Comparison of ENCODE assay signal across 25 cellular contexts in genomic region chr4:155179216-155179615, GRCh38. TPM values are rescaled to one million over a fixed set of nuclear protein-coding genes. Genes with fewer than 3 reads are reported as not detected.
DNase-seq lines count a peak whose midpoint lies in the region; ATAC-seq and TF ChIP-seq lines count a peak whose summit lies in the region.
"Had no signal": no experiment of that assay in that cellular context is flagged by ENCODE, and none has a peak within 500 bp of the region (broad histone marks: within the 10 kb centered on the region; RNA-seq: fewer than 3 reads in every experiment).

No MANE protein-coding gene starts in this region.

- DNase-seq in A673 (ENCODE audit: low spot score) = peak; percentile 22
- DNase-seq in NCI-H1105 treated with DMSO at 0.1 percent for 48 hours (lab: John Stamatoyannopoulos, UW) = peak; percentile 50
- peak; percentile 94 for DNase-seq in cardiac fibroblast (ENCODE audit: low read depth in 2 of 2)
- peak; percentile 27 for DNase-seq in hepatocyte (ENCODE audit: low spot score)
- no peak for DNase-seq in NOMO-1 treated with DMSO at 0.1 percent for 48 hours (lab: John Stamatoyannopoulos, UW; ENCODE audit: unreplicated experiment)
- DNase-seq in cortex of kidney (lab: John Stamatoyannopoulos, UW) = no peak
- no peak for DNase-seq in erythroblast (lab: John Stamatoyannopoulos, UW)
- DNase-seq: activated CD4-positive, alpha-beta memory T cell treated with anti-CD3 and anti-CD28 coated beads for 36 hours; activated gamma-delta T cell treated with Interleukin-2 at 50 U/mL for 16 hours; activated T-cell treated with anti-CD3 and anti-CD28 coated beads for 4 hours; amniotic stem cell; C1 segment of cervical spinal cord; endodermal cell; foreskin fibroblast; mesenchymal stem cell; naive B cell; occipital lobe; Peyer's patch; right cardiac atrium had no signal

- H2AFZ ChIP-seq in hepatocyte = no peak overlapping the region

- WGBS in hepatocyte (ENCODE audit: low lambda C conversion rate, missing lambda C conversion rate) = 70% methylated on average over 2 of the region's 2 CpGs

- no peaks in the 10 kb centered on the region for H3K36me3 ChIP-seq in A673 (ENCODE audit: insufficient read depth, low read length, poor library complexity, severe bottlenecking)
- no peaks in the 10 kb centered on the region for H3K36me3 ChIP-seq in hepatocyte (replicated peaks; ENCODE audit: insufficient read depth, low read depth)
- H3K36me3 ChIP-seq: Peyer's patch had no signal

- H4K20me1 ChIP-seq in hepatocyte (ENCODE audit: insufficient read depth, poor library complexity, severe bottlenecking) = no peaks in the 10 kb centered on the region

- H3K27ac ChIP-seq in A673 (ENCODE audit: low read depth, low read length, poor library complexity, severe bottlenecking) = no peak overlapping the region
- H3K27ac ChIP-seq in hepatocyte = no peak overlapping the region
- H3K27ac ChIP-seq: HL-60, Peyer's patch had no signal

- no peaks in the 10 kb centered on the region for H3K27me3 ChIP-seq in A673 (replicated peaks; ENCODE audit: insufficient read depth, low read depth, low read length, poor library complexity)
- no peaks in the 10 kb centered on the region for H3K27me3 ChIP-seq in hepatocyte
- H3K27me3 ChIP-seq: Peyer's patch had no signal

- H3K9me2 ChIP-seq in hepatocyte (replicated peaks; ENCODE audit: insufficient read depth) = no peaks in the 10 kb centered on the region

- BruUV-seq in A673 (replicated peaks; lab: Mats Ljungman, UMichigan) = no TSS peak

- TF ChIP-seq POLR2A in erythroblast (IDR thresholded peaks at IDR 0.05; ENCODE audit: low read length) = no peak

- H3K9me3 ChIP-seq in A673 (ENCODE audit: low read depth, low read length, poor library complexity, severe bottlenecking) (no peaks in the 10 kb centered on the region), hepatocyte (ENCODE audit: low read depth) (no peaks in the 10 kb centered on the region)
- H3K9me3 ChIP-seq: Peyer's patch had no signal

- H3K4me1 ChIP-seq in A673 (ENCODE audit: insufficient read depth, low read length, poor library complexity, severe bottlenecking) (no peaks in the 10 kb centered on the region), hepatocyte (ENCODE audit: insufficient read depth) (no peaks in the 10 kb centered on the region)
- H3K4me1 ChIP-seq: Peyer's patch had no signal

- H3K4me3 ChIP-seq in A673 (ENCODE audit: low read depth, low read length, poor library complexity, severe bottlenecking) (no peak overlapping the region), cardiac fibroblast (replicated peaks in 1 of 2; ENCODE audit: low read depth in 2 of 2, low read length in 2 of 2) (no peak overlapping the region), hepatocyte (no peak overlapping the region)
- H3K4me3 ChIP-seq: Peyer's patch had no signal

- no peaks in the 10 kb centered on the region for H3K79me2 ChIP-seq in hepatocyte

- CTCF ChIA-PET in A673 (lab: Charles Lee) = no interaction called here

- TF ChIP-seq CTCF in A673 (conservative IDR thresholded peaks at IDR 0.05; ENCODE audit: low read depth, low read length) = no peak
- no peak for TF ChIP-seq CTCF in cardiac fibroblast (IDR thresholded peaks at IDR 0.05; ENCODE audit: low read depth, low read length)
- no peak for TF ChIP-seq CTCF in hepatocyte (IDR thresholded peaks at IDR 0.05; ENCODE audit: poor library complexity)

- intact Hi-C loops in A673 (cut with micrococcal nuclease; ENCODE audit: unreplicated experiment) = no loop called here

- H3K4me2 ChIP-seq in hepatocyte = no peak overlapping the region

- POLR2A ChIA-PET in A673 (lab: Charles Lee; ENCODE audit: low non-redundant PET) = no interaction called here

- ATAC-seq in HG02759 (IDR thresholded peaks at IDR 0.05; ENCODE audit: unreplicated experiment) = no peak
- ATAC-seq: right cardiac atrium, WTC11 had no signal

RNA-seq across cellular contexts. Expression of gene NPY2R, which starts 29.2 kb away (rescaled TPM):
- total RNA-seq in A673 (2021) (not detected in 2 replicates), hepatocyte (1.4 and 1.9 TPM in 2 replicates)
- polyA plus RNA-seq in hepatocyte = 0.95 and 1.1 TPM in 2 replicates
- total RNA-seq: activated CD4-positive, alpha-beta memory T cell treated with anti-CD3 and anti-CD28 coated beads for 36 hours; endodermal cell; kidney epithelial cell; M059J; SK-MEL-5 had no signal

Comparison
In these comparisons a context has a peak if more than half of its experiments do, and no peak if none do; other contexts are left out.
1. DNase-seq: peak in A673 (single experiment), NCI-H1105 treated with DMSO at 0.1 percent for 48 hours (single experiment), cardiac fibroblast (2 of 2) and hepatocyte (single experiment); none in NOMO-1 treated with DMSO at 0.1 percent for 48 hours (single experiment), cortex of kidney (single experiment) and erythroblast (0 of 2).